10 cellular contexts compared by ENCODE assay signal in the genomic region with DNA sequence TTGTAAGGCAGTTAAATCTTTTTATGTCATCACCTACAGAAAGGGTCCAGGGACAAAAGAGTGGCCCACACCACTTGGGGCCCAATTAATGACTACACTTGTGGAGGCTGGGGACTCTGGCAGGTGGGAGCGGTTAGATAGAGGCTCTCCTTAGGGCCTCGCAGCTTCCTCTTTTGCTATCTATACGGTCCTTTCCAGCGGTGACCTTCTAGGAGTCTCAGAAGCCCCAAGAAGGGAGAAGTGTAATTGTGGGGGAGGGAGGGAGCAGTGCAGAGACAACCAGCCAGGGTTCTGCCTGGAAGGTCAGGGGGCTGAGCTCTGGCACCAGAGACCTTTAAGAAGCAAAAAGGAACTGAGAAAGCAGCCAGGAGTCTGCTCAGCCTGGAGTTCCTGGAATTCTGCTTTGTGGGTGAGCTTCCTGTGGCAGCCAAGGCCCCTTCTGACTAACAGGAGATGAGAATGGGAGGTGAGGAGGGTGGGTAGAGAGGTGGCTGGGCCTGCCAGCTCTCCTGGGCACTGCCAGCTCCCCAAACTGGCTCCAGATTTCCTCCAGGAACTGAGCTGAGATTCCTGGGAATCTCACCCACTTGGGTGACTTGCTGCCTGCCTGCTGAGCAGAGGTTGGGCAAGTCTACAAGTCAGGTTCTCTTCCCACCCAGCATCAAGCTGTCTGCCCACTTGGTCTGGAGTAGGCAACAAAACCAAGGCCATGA. TPM values are rescaled to one million over a fixed set of nuclear protein-coding genes. Genes with fewer than 3 reads are reported as not detected.
DNase-seq lines count a peak whose midpoint lies in the region; ATAC-seq, FAIRE-seq and TF ChIP-seq lines count a peak whose summit lies in the region.
"Had no signal": no experiment of that assay in that cellular context is flagged by ENCODE, and none has a peak within 500 bp of the region (broad histone marks: within the 10 kb centered on the region; RNA-seq: fewer than 3 reads in every experiment).

No MANE protein-coding gene starts in this region.

- H3K27ac ChIP-seq in RWPE2 (ENCODE audit: poor library complexity, severe bottlenecking) = no peak overlapping the region
- H3K27ac ChIP-seq: cardiac muscle cell had no signal

- H3K9me3 ChIP-seq in RWPE2 (ENCODE audit: severe bottlenecking) = no peaks in the 10 kb centered on the region

- no peak for FAIRE-seq in frontal cortex (lab: Jason Lieb, UNC)
- FAIRE-seq: kidney had no signal

- no peaks in the 10 kb centered on the region for H3K27me3 ChIP-seq in RWPE2 (ENCODE audit: insufficient read depth, poor library complexity, severe bottlenecking)
- H3K27me3 ChIP-seq: cardiac muscle cell had no signal

- TF ChIP-seq CTCF in GM20000 (IDR thresholded peaks at IDR 0.05; ENCODE audit: extremely low read depth, missing control alignments) (no peak), RWPE2 (IDR thresholded peaks at IDR 0.05; ENCODE audit: poor library complexity, severe bottlenecking) (no peak)

- intact Hi-C loops in left ventricle myocardium superior (cut with micrococcal nuclease) = no loop called here

- no peak overlapping the region for H3K4me3 ChIP-seq in RWPE2 (ENCODE audit: severe bottlenecking)
- H3K4me3 ChIP-seq: cardiac muscle cell had no signal

- peak; percentile 32 for DNase-seq in AG20443 (ENCODE audit: low spot score)
- peak; percentile 68 for DNase-seq in GM20000 (ENCODE audit: low spot score)
- DNase-seq in RWPE2 (ENCODE audit: low spot score) = peak; percentile 19
- peak; percentile 20 for DNase-seq in left ventricle myocardium superior
- no peak for DNase-seq in frontal cortex (ENCODE audit: low spot score in 2 of 2)
- no peak for DNase-seq in effector CD8-positive, alpha-beta T cell (lab: John Stamatoyannopoulos, UW)
- DNase-seq in T1000 (lab: John Stamatoyannopoulos, UW) = no peak
- DNase-seq: kidney had no signal

- H3K4me1 ChIP-seq in RWPE2 (ENCODE audit: insufficient read depth, poor library complexity, severe bottlenecking) = no peaks in the 10 kb centered on the region

- ATAC-seq in RWPE2 (ENCODE audit: low read depth) (peak; percentile 35; the same call in 1 of the 3 replicates), left ventricle myocardium superior (no peak), GM18870 (IDR thresholded peaks at IDR 0.05; ENCODE audit: unreplicated experiment) (no peak)

- no peaks in the 10 kb centered on the region for H3K36me3 ChIP-seq in RWPE2 (ENCODE audit: low read depth)
- H3K36me3 ChIP-seq: cardiac muscle cell had no signal

RNA-seq across cellular contexts. Expression of gene MAP3K14, which starts 16.3 kb away (rescaled TPM):
- total RNA-seq in left ventricle myocardium superior (16.6 TPM), frontal cortex (0.82 TPM)

Comparison
In these comparisons a context has a peak if more than half of its experiments do, and no peak if none do; other contexts are left out.
1. DNase-seq: peak in AG20443 (single experiment), GM20000 (single experiment), RWPE2 (single experiment) and left ventricle myocardium superior (single experiment); none in frontal cortex (0 of 2), effector CD8-positive, alpha-beta T cell (single experiment) and T1000 (single experiment).